1 cellular context compared by ENCODE assay signal in the genomic region with DNA sequence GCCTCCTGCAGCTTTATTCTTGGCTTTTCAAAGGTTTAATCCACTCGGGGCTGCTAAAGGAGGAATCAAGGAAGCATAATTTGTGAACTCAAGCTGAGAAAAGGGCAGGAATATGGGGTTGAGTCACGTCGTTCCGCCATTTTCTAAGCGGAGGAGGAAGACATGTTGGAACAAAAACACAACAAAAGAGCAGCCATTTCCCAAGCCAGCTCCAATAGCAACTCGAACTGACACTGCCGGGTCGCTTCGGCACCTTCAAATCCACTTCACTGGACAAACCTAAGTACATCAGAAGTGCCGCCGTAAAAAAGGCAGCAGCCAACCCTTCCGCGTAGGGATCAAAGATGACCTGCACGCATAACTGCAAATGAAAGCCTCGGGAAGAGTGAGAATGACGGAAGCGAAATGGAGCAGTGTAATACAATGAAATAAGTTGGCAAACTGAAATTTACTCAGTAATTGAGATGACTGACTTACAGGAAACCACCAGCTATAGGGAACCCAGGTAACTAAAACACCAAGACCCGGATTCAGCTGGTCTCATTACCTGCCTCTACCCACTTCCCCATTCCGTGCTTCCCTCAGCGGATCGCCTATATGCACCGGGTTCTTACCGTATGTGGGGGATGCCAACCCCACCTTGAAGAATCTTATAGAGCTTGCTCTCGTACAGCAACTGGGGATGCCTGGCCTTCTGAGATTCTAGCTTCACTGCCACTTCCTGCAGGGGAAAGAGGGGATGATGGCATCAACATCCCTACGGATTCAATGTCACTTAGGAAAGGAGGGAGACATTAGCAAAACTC.
A peak's percentile ranks its signal among the peaks of the same experiment; 100 is the strongest.
TF ChIP-seq lines count a peak whose summit lies in the region.

No MANE protein-coding gene starts in this region.

TF ChIP-seq in K562, 482 proteins besides CTCF, POLR2A, EP300 and RAD21 (continued from another document and continues in another):
- TF ChIP-seq, protein P1, sequence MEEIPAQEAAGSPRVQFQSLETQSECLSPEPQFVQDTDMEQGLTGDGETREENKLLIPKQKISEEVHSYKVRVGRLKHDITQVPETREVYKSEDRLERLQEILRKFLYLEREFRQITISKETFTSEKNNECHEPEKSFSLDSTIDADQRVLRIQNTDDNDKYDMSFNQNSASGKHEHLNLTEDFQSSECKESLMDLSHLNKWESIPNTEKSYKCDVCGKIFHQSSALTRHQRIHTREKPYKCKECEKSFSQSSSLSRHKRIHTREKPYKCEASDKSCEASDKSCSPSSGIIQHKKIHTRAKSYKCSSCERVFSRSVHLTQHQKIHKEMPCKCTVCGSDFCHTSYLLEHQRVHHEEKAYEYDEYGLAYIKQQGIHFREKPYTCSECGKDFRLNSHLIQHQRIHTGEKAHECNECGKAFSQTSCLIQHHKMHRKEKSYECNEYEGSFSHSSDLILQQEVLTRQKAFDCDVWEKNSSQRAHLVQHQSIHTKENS (CRISPR knock-in tag; IDR thresholded peaks at IDR 0.05): no peak
- TF ChIP-seq ZFX (CRISPR knock-in tag; IDR thresholded peaks at IDR 0.05) (no peak), L3MBTL2 (IDR thresholded peaks at IDR 0.05) (no peak), PREB (CRISPR knock-in tag; IDR thresholded peaks at IDR 0.05) (no peak), MTA1 (IDR thresholded peaks at IDR 0.05; ENCODE audit: borderline replicate concordance) (no peak), SMARCB1 (IDR thresholded peaks at IDR 0.05; ENCODE audit: insufficient read length, low read depth) (no peak), NR4A1 (CRISPR knock-in tag; IDR thresholded peaks at IDR 0.05) (no peak), NR4A1 (tag; IDR thresholded peaks at IDR 0.05) (peak; percentile 84), MBD2 (IDR thresholded peaks at IDR 0.05; ENCODE audit: borderline replicate concordance, low read depth) (no peak), MTF1 (CRISPR knock-in tag; IDR thresholded peaks at IDR 0.05; ENCODE audit: borderline replicate concordance) (no peak), GATAD2B (IDR thresholded peaks at IDR 0.05; ENCODE audit: borderline replicate concordance) (no peak), TAF15 (IDR thresholded peaks at IDR 0.05; ENCODE audit: low read depth, low read length) (no peak), TSHZ1 (CRISPR knock-in tag; IDR thresholded peaks at IDR 0.05) (no peak), ZC3H4 (CRISPR knock-in tag; IDR thresholded peaks at IDR 0.05; ENCODE audit: borderline replicate concordance) (no peak), THRAP3 (IDR thresholded peaks at IDR 0.05; ENCODE audit: borderline replicate concordance) (no peak), NFYB (IDR thresholded peaks at IDR 0.05; ENCODE audit: extremely low read depth, insufficient read length) (no peak), TSC22D4 (tag; IDR thresholded peaks at IDR 0.05) (no peak), SIN3A (IDR thresholded peaks at IDR 0.05; ENCODE audit: borderline replicate concordance in 2 of 2, control insufficient read depth in 1 of 2, low read depth in 2 of 2, low read length in 2 of 2) (peak in 1 of 2 experiments; percentile 32; a peak in 1 of 4 replicates), SMARCE1 (IDR thresholded peaks at IDR 0.05) (0 out of 2 replicates have a peak, but pooled peaks have one; percentile 26), NCOA4 (IDR thresholded peaks at IDR 0.05; ENCODE audit: partially characterized antibody) (no peak), ESRRB (CRISPR knock-in tag; IDR thresholded peaks at IDR 0.05; ENCODE audit: borderline replicate concordance) (no peak), STAT5A (IDR thresholded peaks at IDR 0.05; ENCODE audit: borderline replicate concordance, low read length) (no peak), ADNP (tag; IDR thresholded peaks at IDR 0.05) (no peak), BHLHE40 (IDR thresholded peaks at IDR 0.05; ENCODE audit: low read length) (no peak), FIP1L1 (IDR thresholded peaks at IDR 0.05; ENCODE audit: low read depth, low read length, poor library complexity, severe bottlenecking) (no peak), E2F6 (IDR thresholded peaks at IDR 0.05; ENCODE audit: borderline replicate concordance in 1 of 2, extremely low read depth in 1 of 2, insufficient read depth in 1 of 2, insufficient read length in 1 of 2, low read depth in 1 of 2, low read length in 1 of 2, poor library complexity in 1 of 2, severe bottlenecking in 1 of 2) (no peak), CBX5 (IDR thresholded peaks at IDR 0.05; ENCODE audit: borderline replicate concordance, low read depth) (no peak), ELF1 (tag; IDR thresholded peaks at IDR 0.05) (peak; percentile 36; the same call in 1 of the 2 replicates), MYNN (IDR thresholded peaks at IDR 0.05) (no peak), MYNN (CRISPR knock-in tag; IDR thresholded peaks at IDR 0.05) (no peak), AFF1 (IDR thresholded peaks at IDR 0.05; ENCODE audit: low read depth in 1 of 2, partially characterized antibody in 2 of 2) (no peak), ZNF408 (CRISPR knock-in tag; IDR thresholded peaks at IDR 0.05; ENCODE audit: low read depth) (no peak), BCL6 (CRISPR knock-in tag; IDR thresholded peaks at IDR 0.05) (no peak), ZSCAN29 (IDR thresholded peaks at IDR 0.05) (no peak), FOXK1 (CRISPR knock-in tag; IDR thresholded peaks at IDR 0.05; ENCODE audit: borderline replicate concordance) (no peak)
- TF ChIP-seq, protein P2, sequence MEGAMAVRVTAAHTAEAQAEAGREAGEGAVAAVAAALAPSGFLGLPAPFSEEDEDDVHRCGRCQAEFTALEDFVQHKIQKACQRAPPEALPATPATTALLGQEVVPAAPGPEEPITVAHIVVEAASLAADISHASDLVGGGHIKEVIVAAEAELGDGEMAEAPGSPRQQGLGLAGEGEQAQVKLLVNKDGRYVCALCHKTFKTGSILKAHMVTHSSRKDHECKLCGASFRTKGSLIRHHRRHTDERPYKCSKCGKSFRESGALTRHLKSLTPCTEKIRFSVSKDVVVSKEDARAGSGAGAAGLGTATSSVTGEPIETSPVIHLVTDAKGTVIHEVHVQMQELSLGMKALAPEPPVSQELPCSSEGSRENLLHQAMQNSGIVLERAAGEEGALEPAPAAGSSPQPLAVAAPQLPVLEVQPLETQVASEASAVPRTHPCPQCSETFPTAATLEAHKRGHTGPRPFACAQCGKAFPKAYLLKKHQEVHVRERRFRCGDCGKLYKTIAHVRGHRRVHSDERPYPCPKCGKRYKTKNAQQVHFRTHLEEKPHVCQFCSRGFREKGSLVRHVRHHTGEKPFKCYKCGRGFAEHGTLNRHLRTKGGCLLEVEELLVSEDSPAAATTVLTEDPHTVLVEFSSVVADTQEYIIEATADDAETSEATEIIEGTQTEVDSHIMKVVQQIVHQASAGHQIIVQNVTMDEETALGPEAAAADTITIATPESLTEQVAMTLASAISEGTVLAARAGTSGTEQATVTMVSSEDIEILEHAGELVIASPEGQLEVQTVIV (CRISPR knock-in tag; IDR thresholded peaks at IDR 0.05; ENCODE audit: borderline replicate concordance): no peak
- TF ChIP-seq, protein P3, sequence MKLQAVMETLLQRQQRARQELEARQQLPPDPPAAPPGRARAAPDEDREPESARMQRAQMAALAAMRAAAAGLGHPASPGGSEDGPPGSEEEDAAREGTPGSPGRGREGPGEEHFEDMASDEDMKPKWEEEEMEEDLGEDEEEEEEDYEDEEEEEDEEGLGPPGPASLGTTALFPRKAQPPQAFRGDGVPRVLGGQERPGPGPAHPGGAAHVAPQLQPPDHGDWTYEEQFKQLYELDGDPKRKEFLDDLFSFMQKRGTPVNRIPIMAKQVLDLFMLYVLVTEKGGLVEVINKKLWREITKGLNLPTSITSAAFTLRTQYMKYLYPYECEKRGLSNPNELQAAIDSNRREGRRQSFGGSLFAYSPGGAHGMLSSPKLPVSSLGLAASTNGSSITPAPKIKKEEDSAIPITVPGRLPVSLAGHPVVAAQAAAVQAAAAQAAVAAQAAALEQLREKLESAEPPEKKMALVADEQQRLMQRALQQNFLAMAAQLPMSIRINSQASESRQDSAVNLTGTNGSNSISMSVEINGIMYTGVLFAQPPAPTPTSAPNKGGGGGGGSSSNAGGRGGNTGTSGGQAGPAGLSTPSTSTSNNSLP (IDR thresholded peaks at IDR 0.05; ENCODE audit: borderline replicate concordance, low read depth, low read length): no peak
- TF ChIP-seq, protein P4, sequence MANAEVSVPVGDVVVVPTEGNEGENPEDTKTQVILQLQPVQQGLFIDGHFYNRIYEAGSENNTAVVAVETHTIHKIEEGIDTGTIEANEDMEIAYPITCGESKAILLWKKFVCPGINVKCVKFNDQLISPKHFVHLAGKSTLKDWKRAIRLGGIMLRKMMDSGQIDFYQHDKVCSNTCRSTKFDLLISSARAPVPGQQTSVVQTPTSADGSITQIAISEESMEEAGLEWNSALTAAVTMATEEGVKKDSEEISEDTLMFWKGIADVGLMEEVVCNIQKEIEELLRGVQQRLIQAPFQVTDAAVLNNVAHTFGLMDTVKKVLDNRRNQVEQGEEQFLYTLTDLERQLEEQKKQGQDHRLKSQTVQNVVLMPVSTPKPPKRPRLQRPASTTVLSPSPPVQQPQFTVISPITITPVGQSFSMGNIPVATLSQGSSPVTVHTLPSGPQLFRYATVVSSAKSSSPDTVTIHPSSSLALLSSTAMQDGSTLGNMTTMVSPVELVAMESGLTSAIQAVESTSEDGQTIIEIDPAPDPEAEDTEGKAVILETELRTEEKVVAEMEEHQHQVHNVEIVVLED (CRISPR knock-in tag; IDR thresholded peaks at IDR 0.05): no peak
- TF ChIP-seq, protein P5, sequence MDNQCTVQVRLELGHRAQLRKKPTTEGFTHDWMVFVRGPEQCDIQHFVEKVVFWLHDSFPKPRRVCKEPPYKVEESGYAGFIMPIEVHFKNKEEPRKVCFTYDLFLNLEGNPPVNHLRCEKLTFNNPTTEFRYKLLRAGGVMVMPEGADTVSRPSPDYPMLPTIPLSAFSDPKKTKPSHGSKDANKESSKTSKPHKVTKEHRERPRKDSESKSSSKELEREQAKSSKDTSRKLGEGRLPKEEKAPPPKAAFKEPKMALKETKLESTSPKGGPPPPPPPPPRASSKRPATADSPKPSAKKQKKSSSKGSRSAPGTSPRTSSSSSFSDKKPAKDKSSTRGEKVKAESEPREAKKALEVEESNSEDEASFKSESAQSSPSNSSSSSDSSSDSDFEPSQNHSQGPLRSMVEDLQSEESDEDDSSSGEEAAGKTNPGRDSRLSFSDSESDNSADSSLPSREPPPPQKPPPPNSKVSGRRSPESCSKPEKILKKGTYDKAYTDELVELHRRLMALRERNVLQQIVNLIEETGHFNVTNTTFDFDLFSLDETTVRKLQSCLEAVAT (IDR thresholded peaks at IDR 0.05): peak in 1 of 2 experiments; percentile 89; a peak in 2 of 4 replicates
